ENCODE assay signal across 1 cellular context in the genomic region with DNA sequence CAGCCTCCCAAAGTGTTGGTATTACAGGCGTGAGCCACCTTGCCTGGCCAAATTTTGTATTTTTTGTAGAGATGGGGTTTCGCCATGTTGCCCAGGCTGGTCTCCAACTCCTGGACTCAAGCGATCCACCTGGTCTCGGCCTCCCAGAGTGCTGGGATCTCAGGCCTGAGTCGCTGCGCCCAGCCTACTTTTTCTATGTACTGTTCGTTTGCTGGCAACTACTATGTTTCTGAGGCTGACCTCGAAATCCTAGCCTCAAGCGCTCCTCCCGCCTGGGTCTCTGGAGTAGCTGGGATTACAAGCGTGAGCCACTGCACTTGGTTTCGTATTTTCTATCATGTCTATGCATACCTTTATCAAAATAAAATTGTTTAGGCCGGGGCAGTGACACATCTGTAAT.
TF ChIP-seq lines count a peak whose summit lies in the region.

No MANE protein-coding gene starts in this region.

TF ChIP-seq in GM23338, 12 proteins besides CTCF, POLR2A, EP300 and RAD21:
- TF ChIP-seq CREB1 (CRISPR knock-in tag; IDR thresholded peaks at IDR 0.05; ENCODE audit: low read depth): no peak
- no peak for TF ChIP-seq ZNF462 (CRISPR knock-in tag; IDR thresholded peaks at IDR 0.05)
- no peak for TF ChIP-seq STAT1 (IDR thresholded peaks at IDR 0.05; ENCODE audit: unreplicated experiment)
- TF ChIP-seq, protein P1, sequence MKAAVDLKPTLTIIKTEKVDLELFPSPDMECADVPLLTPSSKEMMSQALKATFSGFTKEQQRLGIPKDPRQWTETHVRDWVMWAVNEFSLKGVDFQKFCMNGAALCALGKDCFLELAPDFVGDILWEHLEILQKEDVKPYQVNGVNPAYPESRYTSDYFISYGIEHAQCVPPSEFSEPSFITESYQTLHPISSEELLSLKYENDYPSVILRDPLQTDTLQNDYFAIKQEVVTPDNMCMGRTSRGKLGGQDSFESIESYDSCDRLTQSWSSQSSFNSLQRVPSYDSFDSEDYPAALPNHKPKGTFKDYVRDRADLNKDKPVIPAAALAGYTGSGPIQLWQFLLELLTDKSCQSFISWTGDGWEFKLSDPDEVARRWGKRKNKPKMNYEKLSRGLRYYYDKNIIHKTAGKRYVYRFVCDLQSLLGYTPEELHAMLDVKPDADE (IDR thresholded peaks at IDR 0.05): no peak
- no peak for TF ChIP-seq NANOG (IDR thresholded peaks at IDR 0.05; ENCODE audit: borderline replicate concordance)
- TF ChIP-seq POLR2AphosphoS5 (IDR thresholded peaks at IDR 0.05; ENCODE audit: low read depth): no peak
- no peak for TF ChIP-seq ZNF114 (CRISPR knock-in tag; IDR thresholded peaks at IDR 0.05)
- no peak for TF ChIP-seq EZH2 (IDR thresholded peaks at IDR 0.05; ENCODE audit: low read depth, unreplicated experiment)
- TF ChIP-seq REST (IDR thresholded peaks at IDR 0.05; ENCODE audit: unreplicated experiment): no peak
- TF ChIP-seq EZH2phosphoT487 (IDR thresholded peaks at IDR 0.05; ENCODE audit: unreplicated experiment): no peak
- no peak for TF ChIP-seq ZNF331 (CRISPR knock-in tag; IDR thresholded peaks at IDR 0.05; ENCODE audit: low read depth)
- TF ChIP-seq JUNB (IDR thresholded peaks at IDR 0.05; ENCODE audit: unreplicated experiment): no peak
